Comparison of ENCODE assay signal across 16 cellular contexts in genomic region chr3:153094386-153094785, GRCh38.
"Had no signal": no experiment of that assay in that cellular context is flagged by ENCODE, and none has a peak within 500 bp of the region (broad histone marks: within the 10 kb centered on the region; RNA-seq: fewer than 3 reads in every experiment).

No MANE protein-coding gene starts in this region.

- H3K27ac ChIP-seq: ascending aorta, breast epithelium, transverse colon had no signal

- H3K27me3 ChIP-seq: ascending aorta, breast epithelium, transverse colon had no signal

- H3K9me3 ChIP-seq: ascending aorta, breast epithelium, transverse colon had no signal

- DNase-seq: activated CD4-positive, alpha-beta T cell treated with anti-CD3 and anti-CD28 coated beads, Interleukin-2, amount 10 ng/mL, durations not matched to agents 7 days and 5 days; activated CD8-positive, alpha-beta T cell treated with anti-CD3 and anti-CD28 coated beads, Interleukin-2, amount 10 ng/mL, durations not matched to agents 7 days and 5 days; activated naive CD4-positive, alpha-beta T cell treated with anti-CD3 and anti-CD28 coated beads for 36 hours; activated naive CD8-positive, alpha-beta T cell treated with anti-CD3 and anti-CD28 coated beads, Interleukin-2, amount 50 U/mL, for 24 hours; activated T-cell treated with anti-CD3 and anti-CD28 coated beads, Interleukin-2, amount 50 U/mL, for 24 hours; cerebellar nuclear complex; cortex of kidney; effector CD4-positive, alpha-beta T cell; left ventricle myocardium superior; occipital lobe; stimulated activated naive CD8-positive, alpha-beta T cell treated with anti-CD3 and anti-CD28 coated beads, Interleukin-15, Interleukin-2, amounts not matched to agents 100 U/mL and 50 U/mL, for 24 hours; T1000; transverse colon had no signal

- H3K4me3 ChIP-seq: ascending aorta, breast epithelium, transverse colon had no signal

- H3K4me1 ChIP-seq: ascending aorta, breast epithelium had no signal

- H3K36me3 ChIP-seq: ascending aorta, breast epithelium, transverse colon had no signal

- ATAC-seq: activated CD8-positive, alpha-beta T cell treated with anti-CD3 and anti-CD28 coated beads, Interleukin-2, amount 10 ng/mL, durations not matched to agents 7 days and 5 days; activated naive CD8-positive, alpha-beta T cell treated with anti-CD3 and anti-CD28 coated beads, Interleukin-2, amount 50 U/mL, for 24 hours; esophagus mucosa; left ventricle myocardium superior; stimulated activated naive CD8-positive, alpha-beta T cell treated with anti-CD3 and anti-CD28 coated beads, Interleukin-15, Interleukin-2, amounts not matched to agents 100 U/mL and 50 U/mL, for 24 hours had no signal
